Comparison of ENCODE assay signal across 17 cellular contexts in the genomic region with DNA sequence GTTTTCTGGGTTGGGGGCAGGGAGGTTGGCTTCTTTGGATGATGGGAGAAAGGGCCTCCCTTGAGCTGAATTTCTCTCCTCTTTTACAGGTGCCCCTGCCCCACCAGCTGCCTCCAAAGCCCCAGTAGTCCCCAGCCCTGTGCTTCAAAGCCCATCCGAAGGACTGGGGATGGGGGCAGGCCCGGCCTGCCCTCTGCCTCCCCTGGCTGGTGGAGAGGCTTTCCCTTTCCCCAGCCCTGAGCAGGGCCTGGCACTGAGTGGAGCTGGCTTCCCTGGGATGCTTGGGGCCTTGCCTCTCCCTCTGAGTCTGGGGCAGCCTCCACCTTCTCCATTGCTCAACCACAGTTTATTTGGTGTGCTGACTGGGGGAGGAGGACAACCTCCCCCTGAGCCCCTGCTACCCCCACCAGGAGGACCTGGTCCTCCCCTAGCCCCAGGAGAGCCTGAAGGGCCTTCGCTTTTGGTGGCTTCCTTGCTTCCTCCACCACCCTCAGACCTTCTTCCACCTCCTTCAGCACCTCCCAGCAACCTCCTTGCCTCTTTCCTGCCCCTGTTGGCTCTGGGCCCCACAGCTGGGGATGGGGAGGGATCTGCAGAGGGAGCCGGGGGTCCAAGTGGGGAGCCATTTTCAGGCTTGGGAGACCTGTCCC. TPM values are rescaled to one million over a fixed set of nuclear protein-coding genes. Genes with fewer than 3 reads are reported as not detected.
DNase-seq lines count a peak whose midpoint lies in the region; ATAC-seq and TF ChIP-seq lines count a peak whose summit lies in the region.
"Had no signal": no experiment of that assay in that cellular context is flagged by ENCODE, and none has a peak within 500 bp of the region (broad histone marks: within the 10 kb centered on the region; RNA-seq: fewer than 3 reads in every experiment).

No MANE protein-coding gene starts in this region.

- TSS peak; percentile 12 for BruUV-seq in Panc1 (replicated peaks; lab: Mats Ljungman, UMichigan)
- no TSS peak for BruUV-seq in PC-3 (replicated peaks; lab: Mats Ljungman, UMichigan)

- H3K9me2 ChIP-seq in PC-3 (replicated peaks; ENCODE audit: low read length): no peaks in the 10 kb centered on the region

- in situ Hi-C loops in Panc1 (cut with HindIII; ENCODE audit: low pct_unique_long_range_greater_than_20kb, low sequenced_read_pairs) (no loop called here), G401 (cut with HindIII; ENCODE audit: low sequenced_read_pairs) (no loop called here)

- no peaks in the 10 kb centered on the region for H3F3A ChIP-seq in PC-3 (ENCODE audit: low read length, unreplicated experiment)

- ATAC-seq in activated naive CD8-positive, alpha-beta T cell treated with anti-CD3 and anti-CD28 coated beads, Interleukin-2, amount 50 U/mL, for 24 hours: no peak
- no peak for ATAC-seq in Panc1
- ATAC-seq in central memory CD8-positive, alpha-beta T cell (replicated peaks; ENCODE audit: extremely low read depth, poor library complexity, severe bottlenecking): no peak
- ATAC-seq in stimulated activated naive CD8-positive, alpha-beta T cell treated with anti-CD3 and anti-CD28 coated beads, Interleukin-15, amount 100 ng/mL, for 72 hours: no peak
- no peak for ATAC-seq in PC-3

- H3K27me3 ChIP-seq in Panc1 (ENCODE audit: control insufficient read depth, insufficient read depth, low read length): no peaks in the 10 kb centered on the region
- no peaks in the 10 kb centered on the region for H3K27me3 ChIP-seq in PC-3 (ENCODE audit: low read length)

- H3K27ac Mint-ChIP-seq in activated naive CD8-positive, alpha-beta T cell: peak overlapping the region; percentile 85
- no peak overlapping the region for H3K27ac Mint-ChIP-seq in activated naive CD8-positive, alpha-beta T cell treated with anti-CD3 and anti-CD28 coated beads, Interleukin-2, amount 50 U/mL, for 24 hours
- H3K27ac Mint-ChIP-seq in central memory CD8-positive, alpha-beta T cell (ENCODE audit: low read depth): peak overlapping the region; percentile 32
- H3K27ac Mint-ChIP-seq in stimulated activated naive CD8-positive, alpha-beta T cell treated with anti-CD3 and anti-CD28 coated beads, Interleukin-15, amount 100 ng/mL, for 72 hours: peak overlapping the region; percentile 25 to 94
- H3K27ac Mint-ChIP-seq: memory B cell; T-helper 2 cell treated with Interferon-gamma antibody and Interleukin-4, amounts not matched to agents 5 μg/mL and 100 μg/mL, for 36 hours had no signal

- H3K4me3 Mint-ChIP-seq in activated naive CD8-positive, alpha-beta T cell: no peak overlapping the region
- H3K4me3 Mint-ChIP-seq in activated naive CD8-positive, alpha-beta T cell treated with anti-CD3 and anti-CD28 coated beads, Interleukin-2, amount 50 U/mL, for 24 hours: no peak overlapping the region
- H3K4me3 Mint-ChIP-seq in central memory CD8-positive, alpha-beta T cell: no peak overlapping the region
- H3K4me3 Mint-ChIP-seq in stimulated activated naive CD8-positive, alpha-beta T cell treated with anti-CD3 and anti-CD28 coated beads, Interleukin-15, amount 100 ng/mL, for 72 hours: no peak overlapping the region
- H3K4me3 Mint-ChIP-seq: memory B cell; T-helper 2 cell treated with Interferon-gamma antibody and Interleukin-4, amounts not matched to agents 5 μg/mL and 100 μg/mL, for 36 hours had no signal

- TF ChIP-seq CTCF in Panc1 (IDR thresholded peaks at IDR 0.05) (no peak), PC-3 (conservative IDR thresholded peaks at IDR 0.05; ENCODE audit: low read depth, low read length) (no peak)

- H3K9me3 ChIP-seq in Panc1 (ENCODE audit: control insufficient read depth, insufficient read depth, low read depth, low read length) (no peaks in the 10 kb centered on the region), PC-3 (ENCODE audit: low read length) (no peaks in the 10 kb centered on the region)
- H3K9me3 ChIP-seq: thoracic aorta had no signal

- no peaks in the 10 kb centered on the region for H3K36me3 Mint-ChIP-seq in activated naive CD8-positive, alpha-beta T cell
- peaks cover 20% of the 10 kb centered on the region for H3K36me3 Mint-ChIP-seq in activated naive CD8-positive, alpha-beta T cell treated with anti-CD3 and anti-CD28 coated beads, Interleukin-2, amount 50 U/mL, for 24 hours (ENCODE audit: low read depth)
- H3K36me3 Mint-ChIP-seq in central memory CD8-positive, alpha-beta T cell (ENCODE audit: insufficient read depth): peaks cover 51% of the 10 kb centered on the region

- H3K4me1 Mint-ChIP-seq in activated naive CD8-positive, alpha-beta T cell (ENCODE audit: low read depth): peaks cover 24% of the 10 kb centered on the region
- peaks cover 27% of the 10 kb centered on the region for H3K4me1 Mint-ChIP-seq in activated naive CD8-positive, alpha-beta T cell treated with anti-CD3 and anti-CD28 coated beads, Interleukin-2, amount 50 U/mL, for 24 hours
- peaks cover 34% of the 10 kb centered on the region for H3K4me1 Mint-ChIP-seq in central memory CD8-positive, alpha-beta T cell
- peaks cover 69% of the 10 kb centered on the region for H3K4me1 Mint-ChIP-seq in stimulated activated naive CD8-positive, alpha-beta T cell treated with anti-CD3 and anti-CD28 coated beads, Interleukin-15, amount 100 ng/mL, for 72 hours

- DNase-seq in activated naive CD8-positive, alpha-beta T cell treated with anti-CD3 and anti-CD28 coated beads, Interleukin-2, amount 50 U/mL, for 24 hours: no peak
- DNase-seq in Panc1 (ENCODE audit: low read depth, low spot score) (no peak), PC-3 (no peak), G401 (ENCODE audit: low spot score) (no peak)
- DNase-seq in central memory CD8-positive, alpha-beta T cell (ENCODE audit: low spot score in 2 of 2): no peak
- DNase-seq in stimulated activated naive CD8-positive, alpha-beta T cell treated with anti-CD3 and anti-CD28 coated beads, Interleukin-15, amount 100 ng/mL, for 72 hours: no peak
- no peak for DNase-seq in stimulated activated CD4-positive, alpha-beta T cell treated with anti-CD3 and anti-CD28 coated beads, Interleukin-2, amount 100 ng/mL, for 48 hours
- DNase-seq: activated CD4-positive, alpha-beta T cell treated with anti-CD3 and anti-CD28 coated beads, Interleukin-2, amount 50 U/mL, for 1 hour; activated gamma-delta T cell; NCI-H1694 treated with DMSO at 0.1 percent for 48 hours; NCI-H69 had no signal

- H3K27me3 Mint-ChIP-seq in activated naive CD8-positive, alpha-beta T cell: no peaks in the 10 kb centered on the region
- peaks cover 2% of the 10 kb centered on the region for H3K27me3 Mint-ChIP-seq in activated naive CD8-positive, alpha-beta T cell treated with anti-CD3 and anti-CD28 coated beads, Interleukin-2, amount 50 U/mL, for 24 hours
- no peaks in the 10 kb centered on the region for H3K27me3 Mint-ChIP-seq in central memory CD8-positive, alpha-beta T cell
- no peaks in the 10 kb centered on the region for H3K27me3 Mint-ChIP-seq in stimulated activated naive CD8-positive, alpha-beta T cell treated with anti-CD3 and anti-CD28 coated beads, Interleukin-15, amount 100 ng/mL, for 72 hours
- H3K27me3 Mint-ChIP-seq: memory B cell had no signal

- POLR2A ChIA-PET in Panc1 (lab: Charles Lee): interaction anchor here (0.7 kb wide), 1 partner anchor 275 kb away, joined by 3 read pairs; no protein-coding TSS in a partner anchor
- POLR2A ChIA-PET in PC-3 (lab: Charles Lee; ENCODE audit: unreplicated experiment): no interaction called here

- H3K4me1 ChIP-seq in Panc1 (ENCODE audit: control insufficient read depth, insufficient read depth, low read length) (peaks cover 25% of the 10 kb centered on the region), PC-3 (ENCODE audit: insufficient read depth, low read length) (peaks cover 24% of the 10 kb centered on the region)

- intact Hi-C loops in Panc1 (cut with micrococcal nuclease; ENCODE audit: unreplicated experiment): no loop called here
- intact Hi-C loops in PC-3 (cut with micrococcal nuclease): no loop called here

- CTCF ChIA-PET in Panc1 (lab: Charles Lee) (no interaction called here), PC-3 (lab: Charles Lee) (no interaction called here)

- no peak overlapping the region for H3K9ac ChIP-seq in PC-3 (ENCODE audit: low read length)

- no peaks in the 10 kb centered on the region for H4K20me1 ChIP-seq in PC-3 (ENCODE audit: low read length)

- H3K4me3 ChIP-seq in Panc1 (ENCODE audit: low read depth in 2 of 2, low read length in 2 of 2) (no peak overlapping the region), PC-3 (ENCODE audit: low read length) (no peak overlapping the region)
- H3K4me3 ChIP-seq: skin epidermis, thoracic aorta had no signal

- H3K36me3 ChIP-seq in Panc1 (ENCODE audit: control insufficient read depth, insufficient read depth, low read length) (peaks cover 14% of the 10 kb centered on the region), PC-3 (ENCODE audit: low read depth, low read length) (peaks cover 36% of the 10 kb centered on the region)

- H3K9me3 Mint-ChIP-seq in activated naive CD8-positive, alpha-beta T cell (ENCODE audit: low read depth): no peaks in the 10 kb centered on the region
- no peaks in the 10 kb centered on the region for H3K9me3 Mint-ChIP-seq in activated naive CD8-positive, alpha-beta T cell treated with anti-CD3 and anti-CD28 coated beads, Interleukin-2, amount 50 U/mL, for 24 hours
- H3K9me3 Mint-ChIP-seq in central memory CD8-positive, alpha-beta T cell: no peaks in the 10 kb centered on the region
- H3K9me3 Mint-ChIP-seq in stimulated activated naive CD8-positive, alpha-beta T cell treated with anti-CD3 and anti-CD28 coated beads, Interleukin-15, amount 100 ng/mL, for 72 hours: no peaks in the 10 kb centered on the region
- H3K9me3 Mint-ChIP-seq: memory B cell; T-helper 2 cell treated with Interferon-gamma antibody and Interleukin-4, amounts not matched to agents 5 μg/mL and 100 μg/mL, for 36 hours had no signal

- no peak overlapping the region for H2AFZ ChIP-seq in PC-3 (ENCODE audit: low read length)

- H3K79me2 ChIP-seq in PC-3 (ENCODE audit: low read length): peaks cover 24% of the 10 kb centered on the region

- H3K4me2 ChIP-seq in PC-3 (ENCODE audit: low read length): no peak overlapping the region

- H3K27ac ChIP-seq in Panc1 (ENCODE audit: low read length) (no peak overlapping the region), PC-3 (ENCODE audit: low read length) (no peak overlapping the region)
- H3K27ac ChIP-seq: thoracic aorta had no signal

RNA-seq across cellular contexts. Expression of a gene that starts 4.0 kb away (rescaled TPM):
- total RNA-seq in Panc1 (2021; ENCODE audit: unreplicated experiment) (115 TPM), PC-3 (2014; rRNA removed) (13.1 and 13.2 TPM in 2 replicates)
- polyA plus RNA-seq in Panc1 (2012; ENCODE audit: insufficient read length): 99.2 TPM
- total RNA-seq in G401 (2014; rRNA removed; shearing (Covaris generic)): 1.4 and 2.1 TPM in 2 replicates

RNA-seq across cellular contexts. Expression of a gene that starts 6.3 kb away (rescaled TPM):
- total RNA-seq in Panc1 (2021; ENCODE audit: unreplicated experiment): 47.2 TPM
- polyA plus RNA-seq in Panc1 (2012; ENCODE audit: insufficient read length): 24.6 TPM
- total RNA-seq in PC-3 (2014; rRNA removed): 27.4 and 33.1 TPM in 2 replicates
- 23.7 and 24.6 TPM in 2 replicates for total RNA-seq in G401 (2014; rRNA removed; shearing (Covaris generic))

RNA-seq across cellular contexts. Expression of a gene that starts 20.4 kb away (rescaled TPM):
- total RNA-seq in Panc1 (2021; ENCODE audit: unreplicated experiment) (97.6 TPM), PC-3 (2014; rRNA removed) (88.5 and 96.4 TPM in 2 replicates)
- 109 TPM for polyA plus RNA-seq in Panc1 (2012; ENCODE audit: insufficient read length)
- total RNA-seq in G401 (2014; rRNA removed; shearing (Covaris generic)): 158 and 162 TPM in 2 replicates

RNA-seq across cellular contexts. Expression of a gene that starts 23.2 kb away (rescaled TPM):
- total RNA-seq in Panc1 (2021; ENCODE audit: unreplicated experiment): 3.0 TPM
- polyA plus RNA-seq in Panc1 (2012; ENCODE audit: insufficient read length): 3.1 TPM
- total RNA-seq in PC-3 (2014; rRNA removed): not detected in 2 replicates
- total RNA-seq in G401 (2014; rRNA removed; shearing (Covaris generic)): not detected in 2 replicates
- total RNA-seq: LHCN-M2 had no signal

RNA-seq across cellular contexts. Expression of a gene that starts 38.7 kb away (rescaled TPM):
- total RNA-seq in Panc1 (2021; ENCODE audit: unreplicated experiment): 291 TPM
- polyA plus RNA-seq in Panc1 (2012; ENCODE audit: insufficient read length): 380 TPM
- total RNA-seq in PC-3 (2014; rRNA removed): 209 and 210 TPM in 2 replicates
- 220 and 246 TPM in 2 replicates for total RNA-seq in G401 (2014; rRNA removed; shearing (Covaris generic))
